In genomic region chr4:147899512-147899911, GRCh38 we compare ENCODE assay signal across 15 cellular contexts.
DNase-seq lines count a peak whose midpoint lies in the region; ATAC-seq and TF ChIP-seq lines count a peak whose summit lies in the region.
"Had no signal": no experiment of that assay in that cellular context is flagged by ENCODE, and none has a peak within 500 bp of the region (broad histone marks: within the 10 kb centered on the region; RNA-seq: fewer than 3 reads in every experiment).

No MANE protein-coding gene starts in this region.

- H3K4me3 ChIP-seq in ACC112 (ENCODE audit: low read depth, low read length) (no peak overlapping the region), choroid plexus epithelial cell (ENCODE audit: low read depth, low read length) (no peak overlapping the region)

- no peaks in the 10 kb centered on the region for H3K27me3 ChIP-seq in ACC112 (ENCODE audit: insufficient read depth, low read length)

- no peak for ATAC-seq in GM21786 (IDR thresholded peaks at IDR 0.05; ENCODE audit: unreplicated experiment)

- peak overlapping the region; percentile 50 for H3K27ac ChIP-seq in ACC112 (ENCODE audit: low read depth, low read length)
- H3K27ac ChIP-seq: C4-2B had no signal

- peak; percentile 47 for DNase-seq in HCEC 1CT
- peak; percentile 57 for DNase-seq in choroid plexus epithelial cell (ENCODE audit: low read depth)
- DNase-seq in iris pigment epithelial cell (ENCODE audit: low read depth), result peak; percentile 62
- no peak for DNase-seq in KG1 (lab: John Stamatoyannopoulos, UW)
- no peak for DNase-seq in effector CD8-positive, alpha-beta T cell (lab: John Stamatoyannopoulos, UW)
- DNase-seq in GM13977 (ENCODE audit: low spot score), result no peak
- DNase-seq: 8988T, H9, NCI-H187, NCI-H345, NCI-H526 treated with DMSO at 0.1 percent for 48 hours, SHP77 treated with DMSO at 0.1 percent for 48 hours had no signal

- in situ Hi-C loops in GM13977 (cut with MboI; ENCODE audit: low pct_unique_long_range_greater_than_20kb, low sequenced_read_pairs, unreplicated experiment), result no loop called here

- no peak overlapping the region for H2AFZ ChIP-seq in ACC112 (ENCODE audit: low read length, unreplicated experiment)

- TF ChIP-seq CTCF in choroid plexus epithelial cell (conservative IDR thresholded peaks at IDR 0.05; ENCODE audit: low read depth, low read length) (no peak), GM13977 (IDR thresholded peaks at IDR 0.05; ENCODE audit: extremely low read depth, insufficient read depth, missing control alignments) (no peak)

- H3K79me2 ChIP-seq in ACC112 (ENCODE audit: control insufficient read depth, insufficient read depth, low read length, unreplicated experiment), result no peaks in the 10 kb centered on the region

- peaks cover 17% of the 10 kb centered on the region for H3K36me3 ChIP-seq in ACC112 (ENCODE audit: insufficient read depth, low read length)

- H3K4me1 ChIP-seq in ACC112 (ENCODE audit: control insufficient read depth, insufficient read depth, low read length, unreplicated experiment), result peaks cover 21% of the 10 kb centered on the region

Comparison
In these comparisons a context has a peak if more than half of its experiments do, and no peak if none do; other contexts are left out.
1. DNase-seq: peak in HCEC 1CT (single experiment), choroid plexus epithelial cell (single experiment) and iris pigment epithelial cell (single experiment); none in KG1 (single experiment), effector CD8-positive, alpha-beta T cell (single experiment) and GM13977 (single experiment).